In genomic region chr1:213439703-213440102, GRCh38 we compare ENCODE assay signal across 22 cellular contexts.
DNase-seq lines count a peak whose midpoint lies in the region; ATAC-seq, FAIRE-seq and TF ChIP-seq lines count a peak whose summit lies in the region.
"Had no signal": no experiment of that assay in that cellular context is flagged by ENCODE, and none has a peak within 500 bp of the region (broad histone marks: within the 10 kb centered on the region; RNA-seq: fewer than 3 reads in every experiment).

No MANE protein-coding gene starts in this region.

- H4K20me1 ChIP-seq in GM23338 (replicated peaks; ENCODE audit: insufficient read depth) (no peaks in the 10 kb centered on the region), MM.1S (ENCODE audit: insufficient read depth, low read length) (no peaks in the 10 kb centered on the region), K562 (replicated peaks; ENCODE audit: control insufficient read depth, insufficient read depth, low read length) (no peaks in the 10 kb centered on the region)
- H4K20me1 ChIP-seq: BLaER1 treated with 17β-estradiol and CSF1 and Interleukin-3, amounts not matched to agents 10 nM and 100 nM had no signal

- H3K9ac ChIP-seq in MM.1S (ENCODE audit: low read length) = no peak overlapping the region
- no peak overlapping the region for H3K9ac ChIP-seq in K562 (ENCODE audit: insufficient read depth in 1 of 2, low read depth in 2 of 2, low read length in 2 of 2)
- H3K9ac ChIP-seq: BLaER1 treated with 17β-estradiol and CSF1 and Interleukin-3, amounts not matched to agents 10 nM and 100 nM had no signal

- ATAC-seq in GM23338 (no peak), K562 (no peak)
- no peak for ATAC-seq in naive thymus-derived CD8-positive, alpha-beta T cell
- ATAC-seq: A549 had no signal

- H3K36me3 Mint-ChIP-seq in GM23338 (ENCODE audit: low read depth) = no peaks in the 10 kb centered on the region
- H3K36me3 Mint-ChIP-seq in naive thymus-derived CD8-positive, alpha-beta T cell = peaks cover 0 to 8% (median 3%) of the 10 kb centered on the region in 3 donors
- H3K36me3 Mint-ChIP-seq: CD14-positive monocyte; CD8-positive, alpha-beta memory T cell had no signal

- no peak overlapping the region for H3K4me3 Mint-ChIP-seq in GM23338
- H3K4me3 Mint-ChIP-seq in naive thymus-derived CD8-positive, alpha-beta T cell = no peak overlapping the region
- H3K4me3 Mint-ChIP-seq: CD14-positive monocyte; CD4-positive, alpha-beta T cell; CD8-positive, alpha-beta memory T cell had no signal

- H3K4me1 Mint-ChIP-seq in GM23338 = peaks cover 6% of the 10 kb centered on the region; the same call in 2 of the 3 replicates
- H3K4me1 Mint-ChIP-seq in naive thymus-derived CD8-positive, alpha-beta T cell = no peaks in the 10 kb centered on the region
- H3K4me1 Mint-ChIP-seq: CD8-positive, alpha-beta memory T cell had no signal

- CTCF ChIA-PET in K562 (lab: Yijun Ruan, JAX; ENCODE audit: low intra/inter-chr PET ratio) = no interaction called here

- DNase-seq in GM23338 (ENCODE audit: low spot score) (no peak), MM.1S (no peak), K562 (ENCODE audit: extremely low read depth in 1 of 4, low spot score in 3 of 4) (no peak), NCI-H2227 (lab: John Stamatoyannopoulos, UW; ENCODE audit: unreplicated experiment) (no peak)
- no peak for DNase-seq in naive thymus-derived CD8-positive, alpha-beta T cell
- DNase-seq in activated effector memory CD4-positive, alpha-beta T cell treated with anti-CD3 and anti-CD28 coated beads, Interleukin-2, amount 50 U/mL, for 16 hours = no peak
- DNase-seq: 8988T; ACHN; AML-193; BE2C; CD4-positive, alpha-beta T cell; CD8-positive, alpha-beta memory T cell; DMS79 treated with DMSO at 0.1 percent for 48 hours; GF-D8; H7; HCEC 1CT had no signal

- no TSS peak for BruUV-seq in K562 (replicated peaks; lab: Mats Ljungman, UMichigan)

- in situ Hi-C loops in K562 (cut with MboI) = no loop called here

- peak overlapping the region; percentile 61 for H3K27ac Mint-ChIP-seq in GM23338
- no peak overlapping the region for H3K27ac Mint-ChIP-seq in naive thymus-derived CD8-positive, alpha-beta T cell
- H3K27ac Mint-ChIP-seq: CD14-positive monocyte; CD4-positive, alpha-beta T cell; CD8-positive, alpha-beta memory T cell had no signal

- no peaks in the 10 kb centered on the region for H3F3A ChIP-seq in GM23338 (replicated peaks; ENCODE audit: low read depth)
- H3F3A ChIP-seq in MM.1S (ENCODE audit: insufficient read depth, low read length) = peaks cover 7% of the 10 kb centered on the region

- H2AFZ ChIP-seq in GM23338 (peak overlapping the region; percentile 25), MM.1S (ENCODE audit: low read length) (no peak overlapping the region), K562 (ENCODE audit: low read depth, low read length) (no peak overlapping the region)

- TF ChIP-seq CTCF in GM23338 (conservative IDR thresholded peaks at IDR 0.05; ENCODE audit: low read depth in 2 of 2) (no peak), MM.1S (IDR thresholded peaks at IDR 0.05; ENCODE audit: low read length) (no peak), K562 (IDR thresholded peaks at IDR 0.05 in 2 of 3, conservative IDR thresholded peaks at IDR 0.05 in 1 of 3; ENCODE audit: insufficient read depth in 2 of 3, low read depth in 1 of 3, low read length in 3 of 3) (no peak)

- H3K9me3 ChIP-seq in MM.1S (replicated peaks; ENCODE audit: insufficient read depth, low read length) (no peaks in the 10 kb centered on the region), K562 (replicated peaks; ENCODE audit: control insufficient read depth, insufficient read depth, low read depth, low read length) (no peaks in the 10 kb centered on the region)
- H3K9me3 ChIP-seq: A549, BE2C had no signal

- H3K4me2 ChIP-seq in GM23338 = no peak overlapping the region
- H3K4me2 ChIP-seq in MM.1S (ENCODE audit: low read depth, low read length) = peak overlapping the region; percentile 1; the same call in 1 of the 2 replicates
- H3K4me2 ChIP-seq in K562 (ENCODE audit: insufficient read depth, low read length) = no peak overlapping the region
- H3K4me2 ChIP-seq: A549; BLaER1 treated with 17β-estradiol and CSF1 and Interleukin-3, amounts not matched to agents 10 nM and 100 nM had no signal

- no peaks in the 10 kb centered on the region for H3K79me2 ChIP-seq in GM23338 (replicated peaks; ENCODE audit: insufficient read depth)
- no peaks in the 10 kb centered on the region for H3K79me2 ChIP-seq in MM.1S (ENCODE audit: low read length)
- no peaks in the 10 kb centered on the region for H3K79me2 ChIP-seq in K562 (ENCODE audit: control insufficient read depth, insufficient read depth, low read length)

- TF ChIP-seq RAD21 in K562 (CRISPR knock-in tag; conservative IDR thresholded peaks at IDR 0.05 in 1 of 2, IDR thresholded peaks at IDR 0.05 in 1 of 2) = no peak

- H3K27ac ChIP-seq in GM23338 (ENCODE audit: low read depth) (no peak overlapping the region), MM.1S (ENCODE audit: low read length) (peak overlapping the region; percentile 16; the same call in 1 of the 2 replicates), K562 (ENCODE audit: extremely low read depth, low read depth, low read length) (no peak overlapping the region)
- H3K27ac ChIP-seq: A549; BLaER1 treated with 17β-estradiol and CSF1 and Interleukin-3, amounts not matched to agents 10 nM and 100 nM had no signal

- H3K9me3 Mint-ChIP-seq in GM23338 = peaks cover 4% of the 10 kb centered on the region; the same call in 1 of the 3 replicates
- H3K9me3 Mint-ChIP-seq in naive thymus-derived CD8-positive, alpha-beta T cell = peaks cover 0 to 7% (median 0%) of the 10 kb centered on the region in 9 donors
- H3K9me3 Mint-ChIP-seq: CD4-positive, alpha-beta T cell had no signal

- WGBS in K562 (ENCODE audit: insufficient coverage, low coverage, missing lambda C conversion rate) = 3% methylated on average over 2 of the region's 2 CpGs

- H3K9me2 ChIP-seq in GM23338 (ENCODE audit: insufficient read depth) (peaks cover 8% of the 10 kb centered on the region; the same call in 1 of the 2 replicates), MM.1S (replicated peaks; ENCODE audit: insufficient read depth, low read length) (no peaks in the 10 kb centered on the region)

- FAIRE-seq in K562 (lab: Jason Lieb, UNC) = no peak
- FAIRE-seq: A549, GM12891, GM18507, H1 had no signal

- TF ChIP-seq POLR2A in K562 (conservative IDR thresholded peaks at IDR 0.05) = no peak

- intact Hi-C loops in K562 (cut with micrococcal nuclease) = no loop called here

- no peaks in the 10 kb centered on the region for H3K4me1 ChIP-seq in GM23338 (ENCODE audit: insufficient read depth)
- H3K4me1 ChIP-seq in MM.1S (ENCODE audit: low read length) = peaks cover 19% of the 10 kb centered on the region
- H3K4me1 ChIP-seq in K562 (replicated peaks in 1 of 2; ENCODE audit: control insufficient read depth in 2 of 2, insufficient read depth in 2 of 2, low read length in 2 of 2) = no peaks in the 10 kb centered on the region
- H3K4me1 ChIP-seq: A549, BE2C had no signal

- H3K27me3 ChIP-seq in GM23338 (ENCODE audit: insufficient read depth) (no peaks in the 10 kb centered on the region), MM.1S (replicated peaks; ENCODE audit: insufficient read depth, low read length) (no peaks in the 10 kb centered on the region), K562 (ENCODE audit: control insufficient read depth in 2 of 2, insufficient read depth in 2 of 2, low read length in 2 of 2) (peaks cover 0 to 8% of the 10 kb centered on the region in 2 experiments; a peak in 1 of 5 replicates)
- H3K27me3 ChIP-seq: BE2C; BLaER1 treated with 17β-estradiol and CSF1 and Interleukin-3, amounts not matched to agents 10 nM and 100 nM had no signal

- POLR2A ChIA-PET in K562 (lab: Yijun Ruan, JAX) = no interaction called here
- POLR2A ChIA-PET in naive thymus-derived CD8-positive, alpha-beta T cell (lab: Charles Lee) = no interaction called here

- TF ChIP-seq EP300 in K562 (IDR thresholded peaks at IDR 0.05; ENCODE audit: low read length) = no peak

- peaks cover 3% of the 10 kb centered on the region for H3K27me3 Mint-ChIP-seq in GM23338 (ENCODE audit: insufficient read depth, low read depth, poor library complexity)
- peaks cover 8 to 33% (median 14%) of the 10 kb centered on the region in 5 donors for H3K27me3 Mint-ChIP-seq in naive thymus-derived CD8-positive, alpha-beta T cell

- H3K9me1 ChIP-seq in K562 (ENCODE audit: control insufficient read depth, insufficient read depth, low read length) = no peaks in the 10 kb centered on the region

- H3K36me3 ChIP-seq in GM23338 (ENCODE audit: insufficient read depth) = no peaks in the 10 kb centered on the region
- no peaks in the 10 kb centered on the region for H3K36me3 ChIP-seq in MM.1S (replicated peaks; ENCODE audit: insufficient read depth, low read length)
- H3K36me3 ChIP-seq in K562 (ENCODE audit: control insufficient read depth, insufficient read depth, low read length) = no peaks in the 10 kb centered on the region
- H3K36me3 ChIP-seq: BE2C; BLaER1 treated with 17β-estradiol and CSF1 and Interleukin-3, amounts not matched to agents 10 nM and 100 nM had no signal

- no peak overlapping the region for H3K4me3 ChIP-seq in GM23338
- no peak overlapping the region for H3K4me3 ChIP-seq in MM.1S (ENCODE audit: low read length)
- no peak overlapping the region for H3K4me3 ChIP-seq in K562
- H3K4me3 ChIP-seq: A549; BLaER1 treated with 17β-estradiol and CSF1 and Interleukin-3, amounts not matched to agents 10 nM and 100 nM had no signal

TF ChIP-seq in GM23338, 12 proteins besides CTCF, POLR2A, EP300 and RAD21 (continues in another document):
- no peak for TF ChIP-seq CREB1 (CRISPR knock-in tag; IDR thresholded peaks at IDR 0.05; ENCODE audit: low read depth)
- no peak for TF ChIP-seq ZNF114 (CRISPR knock-in tag; IDR thresholded peaks at IDR 0.05)
- TF ChIP-seq ZNF331 (CRISPR knock-in tag; IDR thresholded peaks at IDR 0.05; ENCODE audit: low read depth) = no peak

TF ChIP-seq in K562, 482 proteins besides CTCF, POLR2A, EP300 and RAD21:
- TF ChIP-seq ATF3 (IDR thresholded peaks at IDR 0.05) = peak; percentile 32; the same call in 1 of the 2 replicates
- TF ChIP-seq ATF3 (CRISPR knock-in tag; conservative IDR thresholded peaks at IDR 0.05) = no peak
- TF ChIP-seq CEBPB (tag; IDR thresholded peaks at IDR 0.05) = 0 out of 2 replicates have a peak, but pooled peaks have one; percentile 10
- no peak for TF ChIP-seq HSF4 (CRISPR knock-in tag; IDR thresholded peaks at IDR 0.05; ENCODE audit: borderline replicate concordance)
- TF ChIP-seq CEBPG (CRISPR knock-in tag; IDR thresholded peaks at IDR 0.05) = no peak
- TF ChIP-seq CEBPG (tag; conservative IDR thresholded peaks at IDR 0.05 in 1 of 2, IDR thresholded peaks at IDR 0.05 in 1 of 2) = peak in 1 of 2 experiments; percentile 51; a peak in 2 of 4 replicates
